9 cellular contexts compared by ENCODE assay signal in genomic region chr2:127176371-127177311, GRCh38. TPM values are rescaled to one million over a fixed set of nuclear protein-coding genes. Genes with fewer than 3 reads are reported as not detected.
A peak's percentile ranks its signal among the peaks of the same experiment; 100 is the strongest.
DNase-seq lines count a peak whose midpoint lies in the region; ATAC-seq and TF ChIP-seq lines count a peak whose summit lies in the region.
"Had no signal": no experiment of that assay in that cellular context is flagged by ENCODE, and none has a peak within 500 bp of the region (broad histone marks: within the 10 kb centered on the region; RNA-seq: fewer than 3 reads in every experiment).

No MANE protein-coding gene starts in this region.

- no peak overlapping the region for H3K27ac Mint-ChIP-seq in activated T-cell treated with anti-CD3 and anti-CD28 coated beads, Interleukin-2, amount 50 U/mL, for 24 hours

- 46 to 69% (median 65%) methylated on average over 22 to 31 of the region's 31 CpGs for WGBS in adrenal gland, 4 donors
- 53 to 66% (median 54%) methylated on average over 31 of the region's 31 CpGs for WGBS in psoas muscle, 3 donors

- H3K36me3 ChIP-seq in adrenal gland (replicated peaks in 1 of 2), result no peaks in the 10 kb centered on the region
- no peaks in the 10 kb centered on the region for H3K36me3 ChIP-seq in psoas muscle (ENCODE audit: insufficient read depth in 1 of 2, low read depth in 1 of 2)
- H3K36me3 ChIP-seq in SJCRH30, result no peaks in the 10 kb centered on the region

- TF ChIP-seq CTCF in adrenal gland (IDR thresholded peaks at IDR 0.05) (no peak), psoas muscle (IDR thresholded peaks at IDR 0.05) (no peak)

- peaks cover 4% of the 10 kb centered on the region for H3K9me3 Mint-ChIP-seq in activated T-cell treated with anti-CD3 and anti-CD28 coated beads, Interleukin-2, amount 50 U/mL, for 24 hours

- DNase-seq in ELF-1 (ENCODE audit: low read depth, low spot score), result peak; percentile 51
- DNase-seq in adrenal gland, result peak in 6 of 7 donors; percentile 29 to 76 (median 49)
- peak; percentile 63 for DNase-seq in hepatic stellate cell (ENCODE audit: low spot score)
- peak; percentile 70 to 81 for DNase-seq in psoas muscle
- no peak for DNase-seq in SJCRH30
- DNase-seq in effector CD8-positive, alpha-beta T cell (lab: John Stamatoyannopoulos, UW), result no peak
- DNase-seq in activated T-cell treated with anti-CD3 and anti-CD28 coated beads, Interleukin-2, amount 50 U/mL, for 24 hours, result no peak
- DNase-seq: NCI-H526 treated with DMSO at 0.1 percent for 48 hours had no signal

- H3K9me3 ChIP-seq in adrenal gland (replicated peaks in 1 of 3) (no peaks in the 10 kb centered on the region), psoas muscle (peaks cover 7% of the 10 kb centered on the region), SJCRH30 (replicated peaks) (no peaks in the 10 kb centered on the region; the same call in 1 of the 2 replicates)

- H3K27me3 ChIP-seq in adrenal gland (no peaks in the 10 kb centered on the region), psoas muscle (ENCODE audit: insufficient read depth in 3 of 3, low read length in 2 of 3) (no peaks in the 10 kb centered on the region), SJCRH30 (no peaks in the 10 kb centered on the region)

- no peaks in the 10 kb centered on the region for H3K36me3 Mint-ChIP-seq in activated T-cell treated with anti-CD3 and anti-CD28 coated beads, Interleukin-2, amount 50 U/mL, for 24 hours (ENCODE audit: low read depth)

- H3K4me1 ChIP-seq in adrenal gland (replicated peaks in 1 of 2) (peaks cover 0 to 15% of the 10 kb centered on the region in 2 donors), psoas muscle (peaks cover 34% of the 10 kb centered on the region), SJCRH30 (no peaks in the 10 kb centered on the region)

- H3K4me1 Mint-ChIP-seq in activated T-cell treated with anti-CD3 and anti-CD28 coated beads, Interleukin-2, amount 50 U/mL, for 24 hours (ENCODE audit: low read depth), result no peaks in the 10 kb centered on the region

- H3K4me3 Mint-ChIP-seq in activated T-cell treated with anti-CD3 and anti-CD28 coated beads, Interleukin-2, amount 50 U/mL, for 24 hours, result no peak overlapping the region

- peak; percentile 43 to 65 (median 48) for ATAC-seq in psoas muscle
- no peak for ATAC-seq in GM18907 (IDR thresholded peaks at IDR 0.05; ENCODE audit: unreplicated experiment)

- H3K27ac ChIP-seq in adrenal gland, result peak overlapping the region in 2 of 5 donors; percentile 66 to 75
- H3K27ac ChIP-seq in psoas muscle, result peak overlapping the region; percentile 60
- H3K27ac ChIP-seq in SJCRH30, result no peak overlapping the region

- TF ChIP-seq POLR2A in adrenal gland (IDR thresholded peaks at IDR 0.05), result no peak

- peaks cover 2% of the 10 kb centered on the region for H3K27me3 Mint-ChIP-seq in activated T-cell treated with anti-CD3 and anti-CD28 coated beads, Interleukin-2, amount 50 U/mL, for 24 hours

- no peak overlapping the region for H3K4me3 ChIP-seq in adrenal gland
- no peak overlapping the region for H3K4me3 ChIP-seq in psoas muscle
- H3K4me3 ChIP-seq in SJCRH30, result no peak overlapping the region

- intact Hi-C loops in adrenal gland (cut with DNase I), result no loop called here
- intact Hi-C loops in psoas muscle (cut with DNase I), result no loop called here

RNA-seq across cellular contexts. Expression of gene CYP27C1, which starts 43.5 kb away (rescaled TPM):
- total RNA-seq in adrenal gland (under 1 TPM in 5 of 8 donors, not detected in 3; 0.11 to 0.28 (median 0.14) TPM), psoas muscle (under 1 TPM in 3 of 4 donors, not detected in 1; 0.10 to 0.21 (median 0.13) TPM)
- polyA plus RNA-seq in adrenal gland (under 1 TPM; 0.22 to 0.97 (median 0.30) TPM), psoas muscle (under 1 TPM; 0.01 to 0.21 (median 0.03) TPM)
- total RNA-seq in SJCRH30 (2014; rRNA removed; shearing (Covaris generic)), result 0.30 and 0.35 TPM in 2 replicates

Comparison
In these comparisons a context has a peak if more than half of its experiments do, and no peak if none do; other contexts are left out.
1. DNase-seq: peak in ELF-1 (single experiment), adrenal gland (6 of 7), hepatic stellate cell (single experiment) and psoas muscle (2 of 2); none in SJCRH30 (0 of 2), effector CD8-positive, alpha-beta T cell (single experiment) and activated T-cell treated with anti-CD3 and anti-CD28 coated beads, Interleukin-2, amount 50 U/mL, for 24 hours (single experiment).